8 cellular contexts compared by ENCODE assay signal in genomic region chr1:30782361-30783243, GRCh38. TPM values are rescaled to one million over a fixed set of nuclear protein-coding genes. Genes with fewer than 3 reads are reported as not detected.
DNase-seq lines count a peak whose midpoint lies in the region.

No MANE protein-coding gene starts in this region.

- H3K4me1 ChIP-seq in SJSA1 (replicated peaks) = peaks cover 25% of the 10 kb centered on the region

- H3K36me3 ChIP-seq in SJSA1 = no peaks in the 10 kb centered on the region

- H3K9me3 ChIP-seq in SJSA1 (replicated peaks) = no peaks in the 10 kb centered on the region

- no peaks in the 10 kb centered on the region for H3K27me3 ChIP-seq in SJSA1 (replicated peaks)

- DNase-seq in NCI-H1436 (lab: John Stamatoyannopoulos, UW) (peak; percentile 70), NCI-H1436 treated with DMSO at 0.1 percent for 48 hours (lab: John Stamatoyannopoulos, UW) (no peak), KG1 (lab: John Stamatoyannopoulos, UW) (peak; percentile 9), SJSA1 (ENCODE audit: low read depth in 1 of 2, low spot score in 2 of 2) (peak; percentile 61 to 77), glomerular visceral epithelial cell (ENCODE audit: extremely low spot score) (peak; percentile 66), pons (ENCODE audit: low spot score) (peak; percentile 53), ureter (ENCODE audit: low spot score) (peak; percentile 77)
- DNase-seq in activated naive CD4-positive, alpha-beta T cell treated with Interleukin-2 at 50 U/mL for 16 hours = peak; percentile 74

- H3K4me3 ChIP-seq in SJSA1 = no peak overlapping the region

- H3K27ac ChIP-seq in SJSA1 = no peak overlapping the region

RNA-seq across cellular contexts. Expression of gene LAPTM5, which starts 25.0 kb away (rescaled TPM):
- not detected in 2 replicates for total RNA-seq in SJSA1 (2014; rRNA removed; shearing (Covaris generic))
- total RNA-seq in ureter = 34.2 TPM

RNA-seq across cellular contexts. Expression of gene MATN1, which starts 59.2 kb away (rescaled TPM):
- total RNA-seq in SJSA1 (2014; rRNA removed; shearing (Covaris generic)) = 0.26 TPM in 1 of 2 replicates, not detected in the other
- total RNA-seq in ureter = not detected

Comparison
In these comparisons a context has a peak if more than half of its experiments do, and no peak if none do; other contexts are left out.
1. RNA of gene LAPTM5, which starts 25.0 kb away (total RNA-seq): 34.2 TPM in ureter (single experiment); not detected in SJSA1; every median in the first group is over 10 times any median in the second.